Comparison of ENCODE assay signal across 10 cellular contexts in genomic region chr1:154809436-154810413, GRCh38.
A peak's percentile ranks its signal among the peaks of the same experiment; 100 is the strongest.
DNase-seq lines count a peak whose midpoint lies in the region; ATAC-seq lines count a peak whose summit lies in the region.
"Had no signal": no experiment of that assay in that cellular context is flagged by ENCODE, and none has a peak within 500 bp of the region (broad histone marks: within the 10 kb centered on the region; RNA-seq: fewer than 3 reads in every experiment).

No MANE protein-coding gene starts in this region.

- peak overlapping the region; percentile 37 for H3K27ac ChIP-seq in rectal smooth muscle tissue (ENCODE audit: low read depth, low read length)
- H3K27ac ChIP-seq: cardiac muscle cell had no signal

- no peaks in the 10 kb centered on the region for H3K36me3 ChIP-seq in rectal smooth muscle tissue (ENCODE audit: control insufficient read depth, insufficient read depth, low read length)
- H3K36me3 ChIP-seq: cardiac muscle cell had no signal

- ATAC-seq in GM18517 (IDR thresholded peaks at IDR 0.05; ENCODE audit: unreplicated experiment), result no peak

- H3K4me1 ChIP-seq in rectal smooth muscle tissue (ENCODE audit: control insufficient read depth, insufficient read depth, low read length), result peaks cover 3% of the 10 kb centered on the region

- no peak overlapping the region for H3K4me3 ChIP-seq in rectal smooth muscle tissue (ENCODE audit: low read length)
- H3K4me3 ChIP-seq: cardiac muscle cell had no signal

- DNase-seq in DMS53 (lab: John Stamatoyannopoulos, UW), result peak; percentile 48
- DNase-seq in DMS53 treated with DMSO at 0.1 percent for 48 hours (lab: John Stamatoyannopoulos, UW; ENCODE audit: unreplicated experiment), result no peak
- DNase-seq in NAMALWA (ENCODE audit: low spot score), result peak; percentile 51
- DNase-seq in dermis blood vessel endothelial cell, result peak; percentile 72
- no peak for DNase-seq in NCI-H2029 treated with DMSO at 0.1 percent for 48 hours (lab: John Stamatoyannopoulos, UW)
- DNase-seq in pons (ENCODE audit: low spot score), result no peak
- DNase-seq: SIG-M5 had no signal

- H3K9ac ChIP-seq in rectal smooth muscle tissue (ENCODE audit: low read length), result no peak overlapping the region

- H3K27me3 ChIP-seq in rectal smooth muscle tissue (ENCODE audit: control insufficient read depth, insufficient read depth, low read length), result no peaks in the 10 kb centered on the region
- H3K27me3 ChIP-seq: cardiac muscle cell had no signal

Comparison
In these comparisons a context has a peak if more than half of its experiments do, and no peak if none do; other contexts are left out.
1. DNase-seq: peak in DMS53 (single experiment), NAMALWA (single experiment) and dermis blood vessel endothelial cell (single experiment); none in DMS53 treated with DMSO at 0.1 percent for 48 hours (single experiment), NCI-H2029 treated with DMSO at 0.1 percent for 48 hours (single experiment) and pons (single experiment).